Comparison of ENCODE assay signal across 8 cellular contexts in genomic region chr2:100730290-100730868, GRCh38.
DNase-seq lines count a peak whose midpoint lies in the region; ATAC-seq and TF ChIP-seq lines count a peak whose summit lies in the region.

No MANE protein-coding gene starts in this region.

- H3K4me1 Mint-ChIP-seq in WTC11 = peaks cover 26% of the 10 kb centered on the region
- H3K4me1 Mint-ChIP-seq in neural progenitor cell = peaks cover 15% of the 10 kb centered on the region

- peak overlapping the region; percentile 90 for H3K27ac ChIP-seq in epithelial cell of prostate
- no peak overlapping the region for H3K27ac ChIP-seq in neural progenitor cell

- 0 out of 2 replicates have a peak, but pooled peaks have one; percentile 34 for TF ChIP-seq CTCF in WTC11 (IDR thresholded peaks at IDR 0.05)
- peak; percentile 74 for TF ChIP-seq CTCF in neural progenitor cell (IDR thresholded peaks at IDR 0.05)
- no peak for TF ChIP-seq CTCF in omental fat pad (IDR thresholded peaks at IDR 0.05)

- H3K27me3 Mint-ChIP-seq in WTC11 (ENCODE audit: low read depth) = peaks cover 3% of the 10 kb centered on the region
- peaks cover 5% of the 10 kb centered on the region for H3K27me3 Mint-ChIP-seq in neural progenitor cell (ENCODE audit: insufficient read depth, low read depth)

- no peak overlapping the region for H3K9ac ChIP-seq in neural progenitor cell

- H3K9me3 Mint-ChIP-seq in WTC11 (peaks cover 14% of the 10 kb centered on the region), neural progenitor cell (peaks cover 13% of the 10 kb centered on the region)

- in situ Hi-C loops in KBM-7 (cut with MboI; ENCODE audit: low pct_unique_long_range_greater_than_20kb, low sequenced_read_pairs) = no loop called here

- peak; percentile 19 for DNase-seq in COR-L47 (lab: John Stamatoyannopoulos, UW)
- peak; percentile 47 for DNase-seq in KBM-7
- peak; percentile 72 for DNase-seq in WTC11 (ENCODE audit: low spot score)
- no peak for DNase-seq in epithelial cell of prostate (ENCODE audit: low read depth, low spot score)
- peak; percentile 77 for DNase-seq in neural progenitor cell (ENCODE audit: low spot score)
- no peak for DNase-seq in omental fat pad (ENCODE audit: low spot score)
- DNase-seq in middle frontal gyrus (ENCODE audit: extremely low spot score, low spot score) = no peak

- peaks cover 8% of the 10 kb centered on the region for H3F3A ChIP-seq in neural progenitor cell (ENCODE audit: low read depth)

- no peak overlapping the region for H2AFZ ChIP-seq in neural progenitor cell (replicated peaks)

- no peak overlapping the region for H3K27ac Mint-ChIP-seq in WTC11
- no peak overlapping the region for H3K27ac Mint-ChIP-seq in neural progenitor cell

- H3K36me3 Mint-ChIP-seq in WTC11 (peaks cover 6% of the 10 kb centered on the region), neural progenitor cell (no peaks in the 10 kb centered on the region)

- H4K20me1 ChIP-seq in neural progenitor cell (ENCODE audit: low read depth) = no peaks in the 10 kb centered on the region

- H3K27me3 ChIP-seq in neural progenitor cell = no peaks in the 10 kb centered on the region

- H3K4me3 ChIP-seq in neural progenitor cell = no peak overlapping the region

- H3K4me1 ChIP-seq in neural progenitor cell = peaks cover 15% of the 10 kb centered on the region

- no peak overlapping the region for H3K4me2 ChIP-seq in neural progenitor cell

- POLR2A ChIA-PET in WTC11 (lab: Charles Lee) = no interaction called here

- no peaks in the 10 kb centered on the region for H3K36me3 ChIP-seq in neural progenitor cell

- H3K4me3 Mint-ChIP-seq in WTC11 (no peak overlapping the region), neural progenitor cell (no peak overlapping the region)

- CTCF ChIA-PET in WTC11 (lab: Charles Lee) = interaction anchor here (0.5 to 1.8 kb wide), 30 partner anchors 10 to 310 kb away, joined by 3 to 19 read pairs (median 4); partner anchors contain the start of gene RPL31

- ATAC-seq in WTC11 = peak; percentile 61
- ATAC-seq in omental fat pad (ENCODE audit: low FRiP score) = no peak
- no peak for ATAC-seq in HG03342 (IDR thresholded peaks at IDR 0.05; ENCODE audit: unreplicated experiment)

- no peaks in the 10 kb centered on the region for H3K9me3 ChIP-seq in neural progenitor cell (ENCODE audit: low read depth)

- no peaks in the 10 kb centered on the region for H3K79me2 ChIP-seq in neural progenitor cell (ENCODE audit: low read depth)

TF ChIP-seq in WTC11, 78 proteins besides CTCF, POLR2A, EP300 and RAD21 (continues in another document):
- TF ChIP-seq, protein P1, sequence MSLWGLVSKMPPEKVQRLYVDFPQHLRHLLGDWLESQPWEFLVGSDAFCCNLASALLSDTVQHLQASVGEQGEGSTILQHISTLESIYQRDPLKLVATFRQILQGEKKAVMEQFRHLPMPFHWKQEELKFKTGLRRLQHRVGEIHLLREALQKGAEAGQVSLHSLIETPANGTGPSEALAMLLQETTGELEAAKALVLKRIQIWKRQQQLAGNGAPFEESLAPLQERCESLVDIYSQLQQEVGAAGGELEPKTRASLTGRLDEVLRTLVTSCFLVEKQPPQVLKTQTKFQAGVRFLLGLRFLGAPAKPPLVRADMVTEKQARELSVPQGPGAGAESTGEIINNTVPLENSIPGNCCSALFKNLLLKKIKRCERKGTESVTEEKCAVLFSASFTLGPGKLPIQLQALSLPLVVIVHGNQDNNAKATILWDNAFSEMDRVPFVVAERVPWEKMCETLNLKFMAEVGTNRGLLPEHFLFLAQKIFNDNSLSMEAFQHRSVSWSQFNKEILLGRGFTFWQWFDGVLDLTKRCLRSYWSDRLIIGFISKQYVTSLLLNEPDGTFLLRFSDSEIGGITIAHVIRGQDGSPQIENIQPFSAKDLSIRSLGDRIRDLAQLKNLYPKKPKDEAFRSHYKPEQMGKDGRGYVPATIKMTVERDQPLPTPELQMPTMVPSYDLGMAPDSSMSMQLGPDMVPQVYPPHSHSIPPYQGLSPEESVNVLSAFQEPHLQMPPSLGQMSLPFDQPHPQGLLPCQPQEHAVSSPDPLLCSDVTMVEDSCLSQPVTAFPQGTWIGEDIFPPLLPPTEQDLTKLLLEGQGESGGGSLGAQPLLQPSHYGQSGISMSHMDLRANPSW (CRISPR knock-in tag; conservative IDR thresholded peaks at IDR 0.05; ENCODE audit: low read depth) = no peak
- TF ChIP-seq ZNF138 (CRISPR knock-in tag; conservative IDR thresholded peaks at IDR 0.05) (no peak), USF2 (CRISPR knock-in tag; IDR thresholded peaks at IDR 0.05) (no peak), ARID4B (CRISPR knock-in tag; IDR thresholded peaks at IDR 0.05; ENCODE audit: borderline replicate concordance) (no peak), ZNF423 (CRISPR knock-in tag; IDR thresholded peaks at IDR 0.05) (peak; percentile 7; the same call in 1 of the 2 replicates), EMX1 (CRISPR knock-in tag; IDR thresholded peaks at IDR 0.05) (no peak)
- TF ChIP-seq, protein P2, sequence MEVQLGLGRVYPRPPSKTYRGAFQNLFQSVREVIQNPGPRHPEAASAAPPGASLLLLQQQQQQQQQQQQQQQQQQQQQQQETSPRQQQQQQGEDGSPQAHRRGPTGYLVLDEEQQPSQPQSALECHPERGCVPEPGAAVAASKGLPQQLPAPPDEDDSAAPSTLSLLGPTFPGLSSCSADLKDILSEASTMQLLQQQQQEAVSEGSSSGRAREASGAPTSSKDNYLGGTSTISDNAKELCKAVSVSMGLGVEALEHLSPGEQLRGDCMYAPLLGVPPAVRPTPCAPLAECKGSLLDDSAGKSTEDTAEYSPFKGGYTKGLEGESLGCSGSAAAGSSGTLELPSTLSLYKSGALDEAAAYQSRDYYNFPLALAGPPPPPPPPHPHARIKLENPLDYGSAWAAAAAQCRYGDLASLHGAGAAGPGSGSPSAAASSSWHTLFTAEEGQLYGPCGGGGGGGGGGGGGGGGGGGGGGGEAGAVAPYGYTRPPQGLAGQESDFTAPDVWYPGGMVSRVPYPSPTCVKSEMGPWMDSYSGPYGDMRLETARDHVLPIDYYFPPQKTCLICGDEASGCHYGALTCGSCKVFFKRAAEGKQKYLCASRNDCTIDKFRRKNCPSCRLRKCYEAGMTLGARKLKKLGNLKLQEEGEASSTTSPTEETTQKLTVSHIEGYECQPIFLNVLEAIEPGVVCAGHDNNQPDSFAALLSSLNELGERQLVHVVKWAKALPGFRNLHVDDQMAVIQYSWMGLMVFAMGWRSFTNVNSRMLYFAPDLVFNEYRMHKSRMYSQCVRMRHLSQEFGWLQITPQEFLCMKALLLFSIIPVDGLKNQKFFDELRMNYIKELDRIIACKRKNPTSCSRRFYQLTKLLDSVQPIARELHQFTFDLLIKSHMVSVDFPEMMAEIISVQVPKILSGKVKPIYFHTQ (CRISPR knock-in tag; IDR thresholded peaks at IDR 0.05) = no peak
- TF ChIP-seq, protein P3, sequence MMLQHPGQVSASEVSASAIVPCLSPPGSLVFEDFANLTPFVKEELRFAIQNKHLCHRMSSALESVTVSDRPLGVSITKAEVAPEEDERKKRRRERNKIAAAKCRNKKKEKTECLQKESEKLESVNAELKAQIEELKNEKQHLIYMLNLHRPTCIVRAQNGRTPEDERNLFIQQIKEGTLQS (CRISPR knock-in tag; conservative IDR thresholded peaks at IDR 0.05) = no peak
- TF ChIP-seq, protein P4, sequence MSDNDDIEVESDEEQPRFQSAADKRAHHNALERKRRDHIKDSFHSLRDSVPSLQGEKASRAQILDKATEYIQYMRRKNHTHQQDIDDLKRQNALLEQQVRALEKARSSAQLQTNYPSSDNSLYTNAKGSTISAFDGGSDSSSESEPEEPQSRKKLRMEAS (CRISPR knock-in tag; IDR thresholded peaks at IDR 0.05) = peak; percentile 73; the same call in 1 of the 2 replicates

Comparison
In these comparisons a context has a peak if more than half of its experiments do, and no peak if none do; other contexts are left out.
1. DNase-seq: peak in COR-L47 (single experiment), KBM-7 (single experiment), WTC11 (single experiment) and neural progenitor cell (single experiment); none in epithelial cell of prostate (single experiment), omental fat pad (single experiment) and middle frontal gyrus (single experiment).
2. CTCF ChIP-seq: peak in WTC11 (single experiment) and neural progenitor cell (single experiment); none in omental fat pad (0 of 3).